1 cellular context compared by ENCODE assay signal in the genomic region with DNA sequence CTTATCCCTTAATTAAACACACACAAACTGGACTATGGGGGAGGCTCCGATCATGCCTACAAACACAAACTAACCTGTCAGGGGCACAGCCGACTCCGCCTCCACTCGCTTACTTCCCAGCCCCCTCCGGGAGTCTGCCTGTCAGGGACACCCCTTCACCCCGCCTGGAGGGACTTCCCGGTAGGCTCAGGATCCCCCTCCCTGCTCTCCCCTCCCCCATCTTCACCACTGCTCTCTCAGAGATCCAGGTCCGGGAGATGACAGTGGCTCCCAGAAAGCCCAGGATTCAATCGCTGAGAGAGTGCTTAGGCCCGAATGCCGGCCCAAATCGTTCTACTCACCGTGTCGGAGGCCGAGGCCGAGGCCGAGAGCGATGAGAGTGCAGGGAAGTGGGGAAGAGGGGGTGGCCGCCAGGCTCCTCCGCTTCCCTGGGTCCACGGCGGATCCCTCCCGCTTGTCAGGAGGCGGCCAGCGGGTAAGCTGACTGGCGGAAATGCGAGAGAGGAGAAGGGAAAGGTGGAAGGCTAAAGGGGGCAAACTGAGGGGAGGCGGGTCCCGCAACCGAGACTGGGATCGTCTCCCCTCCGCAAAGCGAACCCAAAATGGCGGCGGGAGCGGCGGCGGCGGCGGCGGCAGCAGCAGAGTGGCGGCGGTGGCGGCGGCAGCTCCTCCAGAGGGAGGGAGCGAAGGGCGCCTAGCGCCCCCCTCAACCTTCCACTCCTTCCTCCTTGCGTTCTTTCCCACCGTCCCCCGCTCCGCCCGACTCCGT.
TF ChIP-seq lines count a peak whose summit lies in the region.
"Not testable (repeated sequence)": the region's sequence is repeated elsewhere in the genome, so short reads cannot be mapped to it uniquely, and the experiment has no call there.

No MANE protein-coding gene starts in this region.

TF ChIP-seq in HepG2, 621 proteins besides CTCF, POLR2A, EP300 and RAD21 (continues in another document):
- TF ChIP-seq ZNF724P (CRISPR knock-in tag; IDR thresholded peaks at IDR 0.05; ENCODE audit: borderline replicate concordance): peak; percentile 69; the same call in 1 of the 2 replicates
- TF ChIP-seq, protein P1, sequence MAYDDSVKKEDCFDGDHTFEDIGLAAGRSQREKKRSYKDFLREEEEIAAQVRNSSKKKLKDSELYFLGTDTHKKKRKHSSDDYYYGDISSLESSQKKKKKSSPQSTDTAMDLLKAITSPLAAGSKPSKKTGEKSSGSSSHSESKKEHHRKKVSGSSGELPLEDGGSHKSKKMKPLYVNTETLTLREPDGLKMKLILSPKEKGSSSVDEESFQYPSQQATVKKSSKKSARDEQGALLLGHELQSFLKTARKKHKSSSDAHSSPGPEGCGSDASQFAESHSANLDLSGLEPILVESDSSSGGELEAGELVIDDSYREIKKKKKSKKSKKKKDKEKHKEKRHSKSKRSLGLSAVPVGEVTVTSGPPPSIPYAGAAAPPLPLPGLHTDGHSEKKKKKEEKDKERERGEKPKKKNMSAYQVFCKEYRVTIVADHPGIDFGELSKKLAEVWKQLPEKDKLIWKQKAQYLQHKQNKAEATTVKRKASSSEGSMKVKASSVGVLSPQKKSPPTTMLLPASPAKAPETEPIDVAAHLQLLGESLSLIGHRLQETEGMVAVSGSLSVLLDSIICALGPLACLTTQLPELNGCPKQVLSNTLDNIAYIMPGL (CRISPR knock-in tag; IDR thresholded peaks at IDR 0.05; ENCODE audit: borderline replicate concordance in 1 of 2, low read depth in 1 of 2): peak in 1 of 2 experiments; percentile 62; a peak in 2 of 4 replicates
- TF ChIP-seq, protein P2, sequence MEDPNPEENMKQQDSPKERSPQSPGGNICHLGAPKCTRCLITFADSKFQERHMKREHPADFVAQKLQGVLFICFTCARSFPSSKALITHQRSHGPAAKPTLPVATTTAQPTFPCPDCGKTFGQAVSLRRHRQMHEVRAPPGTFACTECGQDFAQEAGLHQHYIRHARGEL (CRISPR knock-in tag; IDR thresholded peaks at IDR 0.05): 0 out of 2 replicates have a peak, but pooled peaks have one; percentile 34
- peak; percentile 66; the same call in 1 of the 2 replicates for TF ChIP-seq TAF1 (CRISPR knock-in tag; IDR thresholded peaks at IDR 0.05)
- 0 out of 2 replicates have a peak, but pooled peaks have one; percentile 13 for TF ChIP-seq HES4 (CRISPR knock-in tag; IDR thresholded peaks at IDR 0.05; ENCODE audit: borderline replicate concordance)
- 0 out of 2 replicates have a peak, but pooled peaks have one; percentile 5 for TF ChIP-seq ZNF205 (CRISPR knock-in tag; IDR thresholded peaks at IDR 0.05)
- peak; percentile 17; the same call in 1 of the 2 replicates for TF ChIP-seq ZMAT3 (CRISPR knock-in tag; conservative IDR thresholded peaks at IDR 0.05)
- TF ChIP-seq ZNF274 (CRISPR knock-in tag; IDR thresholded peaks at IDR 0.05): peak; percentile 30; the same call in 1 of the 2 replicates
- TF ChIP-seq ZNF563 (CRISPR knock-in tag; IDR thresholded peaks at IDR 0.05): 0 out of 2 replicates have a peak, but pooled peaks have one; percentile 42
- TF ChIP-seq ZNF230 (CRISPR knock-in tag; IDR thresholded peaks at IDR 0.05): peak; percentile 11; the same call in 1 of the 2 replicates
- TF ChIP-seq, protein P3, sequence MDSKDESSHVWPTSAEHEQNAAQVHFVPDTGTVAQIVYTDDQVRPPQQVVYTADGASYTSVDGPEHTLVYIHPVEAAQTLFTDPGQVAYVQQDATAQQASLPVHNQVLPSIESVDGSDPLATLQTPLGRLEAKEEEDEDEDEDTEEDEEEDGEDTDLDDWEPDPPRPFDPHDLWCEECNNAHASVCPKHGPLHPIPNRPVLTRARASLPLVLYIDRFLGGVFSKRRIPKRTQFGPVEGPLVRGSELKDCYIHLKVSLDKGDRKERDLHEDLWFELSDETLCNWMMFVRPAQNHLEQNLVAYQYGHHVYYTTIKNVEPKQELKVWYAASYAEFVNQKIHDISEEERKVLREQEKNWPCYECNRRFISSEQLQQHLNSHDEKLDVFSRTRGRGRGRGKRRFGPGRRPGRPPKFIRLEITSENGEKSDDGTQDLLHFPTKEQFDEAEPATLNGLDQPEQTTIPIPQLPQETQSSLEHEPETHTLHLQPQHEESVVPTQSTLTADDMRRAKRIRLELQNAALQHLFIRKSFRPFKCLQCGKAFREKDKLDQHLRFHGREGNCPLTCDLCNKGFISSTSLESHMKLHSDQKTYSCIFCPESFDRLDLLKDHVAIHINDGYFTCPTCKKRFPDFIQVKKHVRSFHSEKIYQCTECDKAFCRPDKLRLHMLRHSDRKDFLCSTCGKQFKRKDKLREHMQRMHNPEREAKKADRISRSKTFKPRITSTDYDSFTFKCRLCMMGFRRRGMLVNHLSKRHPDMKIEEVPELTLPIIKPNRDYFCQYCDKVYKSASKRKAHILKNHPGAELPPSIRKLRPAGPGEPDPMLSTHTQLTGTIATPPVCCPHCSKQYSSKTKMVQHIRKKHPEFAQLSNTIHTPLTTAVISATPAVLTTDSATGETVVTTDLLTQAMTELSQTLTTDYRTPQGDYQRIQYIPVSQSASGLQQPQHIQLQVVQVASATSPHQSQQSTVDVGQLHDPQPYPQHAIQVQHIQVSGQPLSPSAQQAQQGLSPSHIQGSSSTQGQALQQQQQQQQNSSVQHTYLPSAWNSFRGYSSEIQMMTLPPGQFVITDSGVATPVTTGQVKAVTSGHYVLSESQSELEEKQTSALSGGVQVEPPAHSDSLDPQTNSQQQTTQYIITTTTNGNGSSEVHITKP (CRISPR knock-in tag; IDR thresholded peaks at IDR 0.05; ENCODE audit: low read depth): peak; percentile 41; the same call in 1 of the 2 replicates
- TF ChIP-seq HOXA7 (CRISPR knock-in tag; IDR thresholded peaks at IDR 0.05): 0 out of 2 replicates have a peak, but pooled peaks have one; percentile 17
- peak; percentile 61; the same call in 1 of the 2 replicates for TF ChIP-seq HIVEP1 (CRISPR knock-in tag; IDR thresholded peaks at IDR 0.05)
- not testable (repeated sequence) for TF ChIP-seq SOX6 (IDR thresholded peaks at IDR 0.05)
- peak; percentile 19; the same call in 1 of the 2 replicates for TF ChIP-seq SOX6 (CRISPR knock-in tag; IDR thresholded peaks at IDR 0.05)
- TF ChIP-seq, protein P4, sequence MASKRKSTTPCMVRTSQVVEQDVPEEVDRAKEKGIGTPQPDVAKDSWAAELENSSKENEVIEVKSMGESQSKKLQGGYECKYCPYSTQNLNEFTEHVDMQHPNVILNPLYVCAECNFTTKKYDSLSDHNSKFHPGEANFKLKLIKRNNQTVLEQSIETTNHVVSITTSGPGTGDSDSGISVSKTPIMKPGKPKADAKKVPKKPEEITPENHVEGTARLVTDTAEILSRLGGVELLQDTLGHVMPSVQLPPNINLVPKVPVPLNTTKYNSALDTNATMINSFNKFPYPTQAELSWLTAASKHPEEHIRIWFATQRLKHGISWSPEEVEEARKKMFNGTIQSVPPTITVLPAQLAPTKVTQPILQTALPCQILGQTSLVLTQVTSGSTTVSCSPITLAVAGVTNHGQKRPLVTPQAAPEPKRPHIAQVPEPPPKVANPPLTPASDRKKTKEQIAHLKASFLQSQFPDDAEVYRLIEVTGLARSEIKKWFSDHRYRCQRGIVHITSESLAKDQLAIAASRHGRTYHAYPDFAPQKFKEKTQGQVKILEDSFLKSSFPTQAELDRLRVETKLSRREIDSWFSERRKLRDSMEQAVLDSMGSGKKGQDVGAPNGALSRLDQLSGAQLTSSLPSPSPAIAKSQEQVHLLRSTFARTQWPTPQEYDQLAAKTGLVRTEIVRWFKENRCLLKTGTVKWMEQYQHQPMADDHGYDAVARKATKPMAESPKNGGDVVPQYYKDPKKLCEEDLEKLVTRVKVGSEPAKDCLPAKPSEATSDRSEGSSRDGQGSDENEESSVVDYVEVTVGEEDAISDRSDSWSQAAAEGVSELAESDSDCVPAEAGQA (IDR thresholded peaks at IDR 0.05; ENCODE audit: low read depth): peak; percentile 30; the same call in 1 of the 2 replicates
- TF ChIP-seq, protein P4 (CRISPR knock-in tag; IDR thresholded peaks at IDR 0.05; ENCODE audit: borderline replicate concordance): not testable (repeated sequence)
- TF ChIP-seq KMT2B (CRISPR knock-in tag; IDR thresholded peaks at IDR 0.05): peak; percentile 40; the same call in 1 of the 2 replicates
- TF ChIP-seq, protein P5, sequence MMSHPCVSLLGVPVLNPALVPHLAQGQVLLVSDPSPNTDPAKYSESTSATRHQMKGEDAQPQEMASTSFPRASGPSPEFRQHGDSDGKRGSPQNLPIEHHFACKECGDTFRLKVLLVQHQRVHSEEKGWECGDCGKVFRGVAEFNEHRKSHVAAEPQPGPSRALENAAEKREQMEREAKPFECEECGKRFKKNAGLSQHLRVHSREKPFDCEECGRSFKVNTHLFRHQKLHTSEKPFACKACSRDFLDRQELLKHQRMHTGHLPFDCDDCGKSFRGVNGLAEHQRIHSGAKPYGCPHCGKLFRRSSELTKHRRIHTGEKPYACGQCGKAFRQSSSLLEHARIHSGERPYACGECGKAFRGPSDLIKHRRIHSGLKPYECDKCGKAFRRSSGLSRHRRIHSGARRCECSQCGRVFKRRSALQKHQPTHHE (CRISPR knock-in tag; IDR thresholded peaks at IDR 0.05; ENCODE audit: borderline replicate concordance): peak; percentile 35; the same call in 1 of the 2 replicates
- 0 out of 2 replicates have a peak, but pooled peaks have one; percentile 2 for TF ChIP-seq ZNF747 (CRISPR knock-in tag; IDR thresholded peaks at IDR 0.05; ENCODE audit: borderline replicate concordance)
- TF ChIP-seq, protein P6, sequence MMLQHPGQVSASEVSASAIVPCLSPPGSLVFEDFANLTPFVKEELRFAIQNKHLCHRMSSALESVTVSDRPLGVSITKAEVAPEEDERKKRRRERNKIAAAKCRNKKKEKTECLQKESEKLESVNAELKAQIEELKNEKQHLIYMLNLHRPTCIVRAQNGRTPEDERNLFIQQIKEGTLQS (CRISPR knock-in tag; IDR thresholded peaks at IDR 0.05): 0 out of 2 replicates have a peak, but pooled peaks have one; percentile 8
- TF ChIP-seq ZNF235 (CRISPR knock-in tag; IDR thresholded peaks at IDR 0.05; ENCODE audit: borderline replicate concordance): peak; percentile 77; the same call in 1 of the 2 replicates
- TF ChIP-seq HOXD1 (CRISPR knock-in tag; IDR thresholded peaks at IDR 0.05): peak; percentile 65; the same call in 1 of the 2 replicates
- peak; percentile 25; the same call in 1 of the 2 replicates for TF ChIP-seq ZSCAN20 (CRISPR knock-in tag; IDR thresholded peaks at IDR 0.05; ENCODE audit: borderline replicate concordance)
- TF ChIP-seq, protein P7, sequence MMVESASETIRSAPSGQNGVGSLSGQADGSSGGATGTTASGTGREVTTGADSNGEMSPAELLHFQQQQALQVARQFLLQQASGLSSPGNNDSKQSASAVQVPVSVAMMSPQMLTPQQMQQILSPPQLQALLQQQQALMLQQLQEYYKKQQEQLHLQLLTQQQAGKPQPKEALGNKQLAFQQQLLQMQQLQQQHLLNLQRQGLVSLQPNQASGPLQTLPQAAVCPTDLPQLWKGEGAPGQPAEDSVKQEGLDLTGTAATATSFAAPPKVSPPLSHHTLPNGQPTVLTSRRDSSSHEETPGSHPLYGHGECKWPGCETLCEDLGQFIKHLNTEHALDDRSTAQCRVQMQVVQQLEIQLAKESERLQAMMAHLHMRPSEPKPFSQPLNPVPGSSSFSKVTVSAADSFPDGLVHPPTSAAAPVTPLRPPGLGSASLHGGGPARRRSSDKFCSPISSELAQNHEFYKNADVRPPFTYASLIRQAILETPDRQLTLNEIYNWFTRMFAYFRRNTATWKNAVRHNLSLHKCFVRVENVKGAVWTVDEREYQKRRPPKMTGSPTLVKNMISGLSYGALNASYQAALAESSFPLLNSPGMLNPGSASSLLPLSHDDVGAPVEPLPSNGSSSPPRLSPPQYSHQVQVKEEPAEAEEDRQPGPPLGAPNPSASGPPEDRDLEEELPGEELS (CRISPR knock-in tag; IDR thresholded peaks at IDR 0.05): 0 out of 2 replicates have a peak, but pooled peaks have one; percentile 9
- 0 out of 2 replicates have a peak, but pooled peaks have one; percentile 32 for TF ChIP-seq ZNF772 (CRISPR knock-in tag; IDR thresholded peaks at IDR 0.05)
- peak; percentile 33 for TF ChIP-seq MED8 (CRISPR knock-in tag; IDR thresholded peaks at IDR 0.05; ENCODE audit: insufficient replicate concordance)
- 0 out of 2 replicates have a peak, but pooled peaks have one; percentile 50 for TF ChIP-seq MEF2D (CRISPR knock-in tag; IDR thresholded peaks at IDR 0.05)
- TF ChIP-seq, protein P8, sequence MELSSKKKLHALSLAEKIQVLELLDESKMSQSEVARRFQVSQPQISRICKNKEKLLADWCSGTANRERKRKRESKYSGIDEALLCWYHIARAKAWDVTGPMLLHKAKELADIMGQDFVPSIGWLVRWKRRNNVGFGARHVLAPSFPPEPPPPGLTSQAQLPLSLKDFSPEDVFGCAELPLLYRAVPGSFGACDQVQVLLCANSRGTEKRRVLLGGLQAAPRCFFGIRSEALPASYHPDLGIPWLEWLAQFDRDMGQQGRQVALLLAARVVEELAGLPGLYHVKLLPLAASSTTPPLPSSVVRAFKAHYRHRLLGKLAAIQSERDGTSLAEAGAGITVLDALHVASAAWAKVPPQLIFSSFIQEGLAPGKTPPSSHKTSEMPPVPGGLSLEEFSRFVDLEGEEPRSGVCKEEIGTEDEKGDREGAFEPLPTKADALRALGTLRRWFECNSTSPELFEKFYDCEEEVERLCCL (CRISPR knock-in tag; IDR thresholded peaks at IDR 0.05; ENCODE audit: borderline replicate concordance): 0 out of 2 replicates have a peak, but pooled peaks have one; percentile 20
- TF ChIP-seq CBFB (CRISPR knock-in tag; IDR thresholded peaks at IDR 0.05): peak; percentile 19; the same call in 1 of the 2 replicates
- 0 out of 2 replicates have a peak, but pooled peaks have one; percentile 56 for TF ChIP-seq ZNF333 (CRISPR knock-in tag; IDR thresholded peaks at IDR 0.05; ENCODE audit: borderline replicate concordance)
- TF ChIP-seq ISL2 (CRISPR knock-in tag; IDR thresholded peaks at IDR 0.05): 0 out of 2 replicates have a peak, but pooled peaks have one; percentile 19
- TF ChIP-seq KLF12 (CRISPR knock-in tag; IDR thresholded peaks at IDR 0.05; ENCODE audit: borderline replicate concordance): 0 out of 2 replicates have a peak, but pooled peaks have one; percentile 3
- TF ChIP-seq ZNF761 (CRISPR knock-in tag; conservative IDR thresholded peaks at IDR 0.05): 0 out of 2 replicates have a peak, but pooled peaks have one; percentile 3
- TF ChIP-seq HOXA3 (CRISPR knock-in tag; IDR thresholded peaks at IDR 0.05): peak; percentile 74
- TF ChIP-seq ZMYM3 (CRISPR knock-in tag; IDR thresholded peaks at IDR 0.05): 0 out of 2 replicates have a peak, but pooled peaks have one; percentile 34
- TF ChIP-seq ZNF709 (CRISPR knock-in tag; IDR thresholded peaks at IDR 0.05): peak; percentile 34; the same call in 1 of the 2 replicates
- 0 out of 4 replicates have a peak, but pooled peaks of 1 of the 2 experiments have one; percentile 9 for TF ChIP-seq KLF16 (CRISPR knock-in tag; IDR thresholded peaks at IDR 0.05)
- TF ChIP-seq ZNF138 (CRISPR knock-in tag; IDR thresholded peaks at IDR 0.05; ENCODE audit: low read depth): 0 out of 2 replicates have a peak, but pooled peaks have one; percentile 39
